8 cellular contexts compared by ENCODE assay signal in the genomic region with DNA sequence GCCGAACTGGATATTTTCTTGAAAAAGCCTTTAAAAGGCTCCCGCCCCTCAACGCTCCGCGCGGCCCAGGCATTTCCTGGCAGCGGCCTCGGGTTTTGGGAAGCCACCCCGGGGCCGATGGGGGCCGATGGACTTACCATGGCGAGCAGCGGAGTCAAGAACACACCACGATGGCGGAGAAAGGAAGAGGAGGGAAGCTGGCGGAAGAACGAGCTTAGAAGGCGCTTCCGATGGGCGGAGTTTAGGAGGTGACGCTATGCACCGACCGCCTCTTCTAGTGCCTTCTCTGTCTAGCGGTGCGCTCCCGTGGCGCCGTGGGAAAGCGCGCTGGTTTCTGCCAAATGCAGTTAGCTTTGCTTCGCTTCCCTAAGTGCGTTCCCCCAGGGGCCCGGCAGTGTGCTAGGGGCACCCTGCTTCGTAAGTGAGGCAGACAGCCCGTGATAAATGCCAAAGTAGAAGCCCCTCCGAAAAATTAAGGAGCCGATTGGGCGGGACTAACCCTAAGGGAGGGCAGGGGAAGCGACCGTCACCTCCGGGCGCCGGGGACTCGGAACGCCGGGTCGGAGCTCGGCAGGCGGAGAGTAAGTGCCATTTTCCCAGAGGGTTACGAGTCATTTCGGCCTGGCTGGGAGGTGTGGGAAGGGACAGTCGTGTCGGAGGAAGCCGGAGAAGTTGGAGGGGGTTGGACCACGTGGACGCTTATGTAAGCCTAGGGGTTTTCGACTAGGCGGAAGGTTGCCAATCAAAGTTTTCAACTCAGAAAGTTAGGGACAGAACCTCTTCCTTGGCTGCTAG. TPM values are rescaled to one million over a fixed set of nuclear protein-coding genes. Genes with fewer than 3 reads are reported as not detected.
DNase-seq lines count a peak whose midpoint lies in the region; ATAC-seq lines count a peak whose summit lies in the region.

TSS of gene RPL39 (minus strand) at position 194 of the 795 bp plus-strand sequence. CDS start at position 140, 54 bp downstream.

- H3K4me2 ChIP-seq in mesenchymal stem cell (ENCODE audit: low read length, poor library complexity, severe bottlenecking) = peak within 1 kb of the TSS; percentile 72

- H3K27me3 Mint-ChIP-seq in effector memory CD8-positive, alpha-beta T cell = no peaks in the 10 kb centered on the region

- peak; percentile 91 for ATAC-seq in GM21390 (IDR thresholded peaks at IDR 0.05; ENCODE audit: unreplicated experiment)
- peak; percentile 89 for ATAC-seq in effector memory CD8-positive, alpha-beta T cell (replicated peaks)

- in situ Hi-C loops in Caki2 (cut with HindIII; ENCODE audit: low pct_unique_long_range_greater_than_20kb, low sequenced_read_pairs) = no loop called here

- peak within 1 kb of the TSS; percentile 97 for H3K9ac ChIP-seq in mesenchymal stem cell (ENCODE audit: low read length)

- no peak within 1 kb of the TSS for H4K91ac ChIP-seq in mesenchymal stem cell (ENCODE audit: low read length)

- H3K9me3 ChIP-seq in mesenchymal stem cell (ENCODE audit: control insufficient read depth, low read length) = no peaks in the 10 kb centered on the region

- peak; percentile 86 for DNase-seq in Caki2 (ENCODE audit: low read depth)
- peak in 75 of 76 experiments; percentile 1 to 77 (median 60) for DNase-seq in HUDEP-2 (lab: John Stamatoyannopoulos, UW; ENCODE audit: unreplicated experiment in 76 of 76)
- peak; percentile 77 for DNase-seq in NOMO-1 treated with dmso at 0.1 percent for 144 hours (lab: John Stamatoyannopoulos, UW; ENCODE audit: unreplicated experiment)
- DNase-seq in activated CD8-positive, alpha-beta memory T cell treated with anti-CD3 and anti-CD28 coated beads for 48 hours (ENCODE audit: low read depth in 2 of 3, low spot score in 2 of 3) = peak; percentile 44 to 53 (median 51)
- peak; percentile 72 to 75 (median 74) for DNase-seq in effector memory CD8-positive, alpha-beta T cell
- peak; percentile 94 for DNase-seq in mesenchymal stem cell
- peak; percentile 59 for DNase-seq in stimulated activated CD8-positive, alpha-beta memory T cell treated with anti-CD3 and anti-CD28 coated beads, Interleukin-12 subunit alpha, Interleukin-12 subunit beta, amount 100 ng/mL, for 4 hours (ENCODE audit: low read depth)

- H3K23ac ChIP-seq in mesenchymal stem cell (ENCODE audit: low read length in 2 of 2) = peak within 1 kb of the TSS in 1 of 2 experiments; percentile 69

- H3K4me3 Mint-ChIP-seq in effector memory CD8-positive, alpha-beta T cell = peak within 1 kb of the TSS; percentile 92 to 94

- H3K27me3 ChIP-seq in mesenchymal stem cell (ENCODE audit: control insufficient read depth in 1 of 2, insufficient read depth in 1 of 2, low read length in 2 of 2) = no peaks in the 10 kb centered on the region

- peak within 1 kb of the TSS; percentile 52 to 76 for H3K18ac ChIP-seq in mesenchymal stem cell (ENCODE audit: low read depth in 1 of 2, low read length in 2 of 2)

- peak within 1 kb of the TSS; percentile 89 for H4K8ac ChIP-seq in mesenchymal stem cell (ENCODE audit: low read length)

- H3K4ac ChIP-seq in mesenchymal stem cell (ENCODE audit: low read depth in 1 of 2, low read length in 2 of 2) = peak within 1 kb of the TSS in 1 of 2 experiments; percentile 84

- H2BK15ac ChIP-seq in mesenchymal stem cell (ENCODE audit: low read depth, poor library complexity, severe bottlenecking) = no peak within 1 kb of the TSS

- H3K4me1 ChIP-seq in mesenchymal stem cell (ENCODE audit: control insufficient read depth, insufficient read depth, low read depth, low read length) = peaks cover 3% of the 10 kb centered on the region

- H2BK5ac ChIP-seq in mesenchymal stem cell (ENCODE audit: low read depth, low read length, poor library complexity, severe bottlenecking) = peak within 1 kb of the TSS; percentile 91

- WGBS in mesenchymal stem cell = under 1% methylated on average over 55 of the region's 58 CpGs

- no peak within 1 kb of the TSS for H2BK120ac ChIP-seq in mesenchymal stem cell (ENCODE audit: low read depth, low read length)

- peak within 1 kb of the TSS; percentile 93 for H3K27ac ChIP-seq in mesenchymal stem cell (ENCODE audit: low read length, poor library complexity, severe bottlenecking)

- peak within 1 kb of the TSS; percentile 48 for H2AK5ac ChIP-seq in mesenchymal stem cell (ENCODE audit: low read length, severe bottlenecking)

- no peaks in the 10 kb centered on the region for H3K79me1 ChIP-seq in mesenchymal stem cell (replicated peaks; ENCODE audit: low read length, poor library complexity, severe bottlenecking)

- peaks cover 4 to 25% of the 10 kb centered on the region in 2 experiments for H3K36me3 ChIP-seq in mesenchymal stem cell (ENCODE audit: control insufficient read depth in 1 of 2, insufficient read depth in 2 of 2, low read depth in 1 of 2, low read length in 2 of 2)

- H2BK12ac ChIP-seq in mesenchymal stem cell (ENCODE audit: low read length in 2 of 2) = no peak within 1 kb of the TSS

- peak within 1 kb of the TSS; percentile 74 to 80 for H3K4me3 ChIP-seq in mesenchymal stem cell (ENCODE audit: insufficient read depth in 1 of 2, low read depth in 1 of 2, low read length in 2 of 2)

- peaks cover 11 to 15% of the 10 kb centered on the region in 2 donors for H3K4me1 Mint-ChIP-seq in effector memory CD8-positive, alpha-beta T cell (ENCODE audit: low read depth in 2 of 2)

- peaks cover 44% of the 10 kb centered on the region for H3K36me3 Mint-ChIP-seq in effector memory CD8-positive, alpha-beta T cell (ENCODE audit: insufficient read depth)

- H3K9me3 Mint-ChIP-seq in effector memory CD8-positive, alpha-beta T cell = no peaks in the 10 kb centered on the region

- peak within 1 kb of the TSS; percentile 97 for H3K27ac Mint-ChIP-seq in effector memory CD8-positive, alpha-beta T cell

- peak within 1 kb of the TSS; percentile 10 for H2AFZ ChIP-seq in mesenchymal stem cell (ENCODE audit: low read depth, low read length)

- H3K14ac ChIP-seq in mesenchymal stem cell (ENCODE audit: low read length in 2 of 2) = peak within 1 kb of the TSS in 1 of 2 experiments; percentile 71

RNA-seq across cellular contexts. Expression of gene RPL39, which starts in this region (rescaled TPM):
- 2,019 and 2,237 TPM in 2 replicates for total RNA-seq in Caki2 (2014; rRNA removed; shearing (Covaris generic); ENCODE audit: low replicate concordance)
- 6,089 TPM for polyA plus RNA-seq in mesenchymal stem cell (2013, experiment 1 of 2)
- 6,065 TPM for polyA plus RNA-seq in mesenchymal stem cell (2013, experiment 2 of 2)

Comparison
In these comparisons a context has a peak if more than half of its experiments do, and no peak if none do; other contexts are left out.
1. Peak in every context shown above with its lines: DNase-seq, ATAC-seq, H3K4me3 ChIP-seq and H3K27ac ChIP-seq.